8 cellular contexts compared by ENCODE assay signal in genomic region chr16:1825864-1826690, GRCh38. TPM values are rescaled to one million over a fixed set of nuclear protein-coding genes. Genes with fewer than 3 reads are reported as not detected.
DNase-seq lines count a peak whose midpoint lies in the region; ATAC-seq and TF ChIP-seq lines count a peak whose summit lies in the region.

No MANE protein-coding gene starts in this region.

- ATAC-seq in GM19372 (IDR thresholded peaks at IDR 0.05; ENCODE audit: low read depth, unreplicated experiment) (peak; percentile 50), HG03460 (IDR thresholded peaks at IDR 0.05; ENCODE audit: unreplicated experiment) (peak; percentile 47)

- DNase-seq in COLO829 (ENCODE audit: low spot score) (peak; percentile 22), ascending aorta (ENCODE audit: low spot score in 2 of 2) (no peak), smooth muscle cell (lab: John Stamatoyannopoulos, UW; ENCODE audit: unreplicated experiment) (peak; percentile 70), pons (ENCODE audit: low spot score) (no peak)

- H2AFZ ChIP-seq in SU-DHL-6 (ENCODE audit: low read depth, low read length, severe bottlenecking) = peak overlapping the region; percentile 39
- H2AFZ ChIP-seq in smooth muscle cell (ENCODE audit: low read depth) = no peak overlapping the region

- H3K36me3 ChIP-seq in SU-DHL-6 (ENCODE audit: low read length) = no peaks in the 10 kb centered on the region
- peaks cover 20 to 22% of the 10 kb centered on the region in 2 donors for H3K36me3 ChIP-seq in ascending aorta
- H3K36me3 ChIP-seq in smooth muscle cell (ENCODE audit: low read depth) = no peaks in the 10 kb centered on the region

- intact Hi-C loops in ascending aorta (cut with DNase I) = loop anchor here (1.0 to 5.0 kb wide), 5 partner anchors 43 to 397 kb away; partner anchors contain the start of genes CRAMP1, E4F1, EME2 and IFT140

- H3K4me1 ChIP-seq in ascending aorta (peaks cover 12 to 37% of the 10 kb centered on the region in 2 donors), smooth muscle cell (ENCODE audit: low read depth) (peaks cover 18% of the 10 kb centered on the region)

- H3K4me3 ChIP-seq in SU-DHL-6 (ENCODE audit: insufficient read depth, low read length, poor library complexity, severe bottlenecking) (peak overlapping the region; percentile 81), ascending aorta (peak overlapping the region; percentile 72 to 81), iPS-18c (ENCODE audit: insufficient read depth, low read depth, low read length) (peak overlapping the region; percentile 55), smooth muscle cell (peak overlapping the region; percentile 83)

- no peaks in the 10 kb centered on the region for H3K9me3 ChIP-seq in SU-DHL-6 (ENCODE audit: insufficient read depth, low read length)
- H3K9me3 ChIP-seq in ascending aorta = no peaks in the 10 kb centered on the region
- peaks cover 2% of the 10 kb centered on the region for H3K9me3 ChIP-seq in iPS-18c (ENCODE audit: control insufficient read depth, insufficient read depth, low read length)
- H3K9me3 ChIP-seq in smooth muscle cell (replicated peaks; ENCODE audit: low read depth) = no peaks in the 10 kb centered on the region

- no peaks in the 10 kb centered on the region for H3K27me3 ChIP-seq in SU-DHL-6 (ENCODE audit: low read length)
- no peaks in the 10 kb centered on the region for H3K27me3 ChIP-seq in ascending aorta
- H3K27me3 ChIP-seq in smooth muscle cell (ENCODE audit: low read depth) = no peaks in the 10 kb centered on the region

- peak overlapping the region; percentile 54 for H3K4me2 ChIP-seq in SU-DHL-6 (ENCODE audit: low read depth, low read length, poor library complexity, severe bottlenecking)
- H3K4me2 ChIP-seq in smooth muscle cell = peak overlapping the region; percentile 87

- H3F3A ChIP-seq in SU-DHL-6 (ENCODE audit: insufficient read depth) (peaks cover 10% of the 10 kb centered on the region; the same call in 1 of the 2 replicates), smooth muscle cell (ENCODE audit: low read depth) (no peaks in the 10 kb centered on the region)

- TF ChIP-seq CTCF in SU-DHL-6 (IDR thresholded peaks at IDR 0.05; ENCODE audit: insufficient read depth, low read length, poor library complexity, severe bottlenecking) (no peak), ascending aorta (IDR thresholded peaks at IDR 0.05) (peak in 1 of 3 experiments; percentile 45), smooth muscle cell (IDR thresholded peaks at IDR 0.05; ENCODE audit: borderline replicate concordance, insufficient read depth, poor library complexity, severe bottlenecking) (no peak)

- 6% methylated on average over 75 of the region's 96 CpGs for WGBS in smooth muscle cell (ENCODE audit: low lambda C conversion rate)

- 0 out of 2 replicates have a peak, but pooled peaks cover 3% of the 10 kb centered on the region for H4K20me1 ChIP-seq in SU-DHL-6 (ENCODE audit: low read depth, low read length)
- H4K20me1 ChIP-seq in smooth muscle cell (ENCODE audit: low read depth) = no peaks in the 10 kb centered on the region

- H3K9me2 ChIP-seq in SU-DHL-6 (replicated peaks; ENCODE audit: insufficient read depth, low read length) = no peaks in the 10 kb centered on the region

- H3K9ac ChIP-seq in SU-DHL-6 (ENCODE audit: low read length) = peak overlapping the region; percentile 48; the same call in 1 of the 2 replicates
- no peak overlapping the region for H3K9ac ChIP-seq in smooth muscle cell (ENCODE audit: low read depth)

- H3K27ac ChIP-seq in SU-DHL-6 (ENCODE audit: low read depth, low read length) = no peak overlapping the region
- peak overlapping the region; percentile 70 to 72 for H3K27ac ChIP-seq in ascending aorta
- H3K27ac ChIP-seq in smooth muscle cell (ENCODE audit: low read depth) = no peak overlapping the region

- H3K79me2 ChIP-seq in SU-DHL-6 (ENCODE audit: insufficient read depth, low read length) = peaks cover 5% of the 10 kb centered on the region; the same call in 1 of the 2 replicates
- H3K79me2 ChIP-seq in smooth muscle cell (ENCODE audit: low read depth) = peaks cover 31% of the 10 kb centered on the region

RNA-seq across cellular contexts. Expression of gene HAGH, which starts 0.5 kb away (rescaled TPM):
- total RNA-seq in ascending aorta (177 TPM), smooth muscle cell (20.7 and 20.9 TPM in 2 replicates)
- 42.6 and 43.0 TPM in 2 replicates for polyA plus RNA-seq in smooth muscle cell

RNA-seq across cellular contexts. Expression of gene FAHD1, which starts 0.9 kb away (rescaled TPM):
- total RNA-seq in ascending aorta (233 TPM), smooth muscle cell (25.0 and 32.4 TPM in 2 replicates)
- polyA plus RNA-seq in smooth muscle cell = 32.4 and 32.8 TPM in 2 replicates

RNA-seq across cellular contexts. Expression of gene IGFALS, which starts 32.6 kb away (rescaled TPM):
- total RNA-seq in ascending aorta (not detected), smooth muscle cell (0.58 TPM in 1 of 2 replicates, not detected in the other)
- polyA plus RNA-seq in smooth muscle cell = 0.45 TPM in 1 of 2 replicates, not detected in the other

RNA-seq across cellular contexts. Expression of gene NUBP2, which starts 43.3 kb away (rescaled TPM):
- total RNA-seq in ascending aorta = 182 TPM
- 32.9 and 48.0 TPM in 2 replicates for total RNA-seq in smooth muscle cell
- 80.8 and 86.7 TPM in 2 replicates for polyA plus RNA-seq in smooth muscle cell

RNA-seq across cellular contexts. Expression of gene SPSB3, which starts 43.7 kb away (rescaled TPM):
- total RNA-seq in ascending aorta (159 TPM), smooth muscle cell (23.0 and 25.1 TPM in 2 replicates)
- polyA plus RNA-seq in smooth muscle cell = 49.8 and 60.3 TPM in 2 replicates

Comparison
In these comparisons a context has a peak if more than half of its experiments do, and no peak if none do; other contexts are left out.
1. DNase-seq: peak in COLO829 (single experiment) and smooth muscle cell (single experiment); none in ascending aorta (0 of 2) and pons (single experiment).
2. H3K27ac ChIP-seq: peak in ascending aorta (2 of 2); none in SU-DHL-6 (single experiment) and smooth muscle cell (single experiment).
3. Peak in every context shown above with its lines, with median percentiles within 50 percentile points of each other: H3K4me3 ChIP-seq.